Comparison of ENCODE assay signal across 2 cellular contexts in the genomic region with DNA sequence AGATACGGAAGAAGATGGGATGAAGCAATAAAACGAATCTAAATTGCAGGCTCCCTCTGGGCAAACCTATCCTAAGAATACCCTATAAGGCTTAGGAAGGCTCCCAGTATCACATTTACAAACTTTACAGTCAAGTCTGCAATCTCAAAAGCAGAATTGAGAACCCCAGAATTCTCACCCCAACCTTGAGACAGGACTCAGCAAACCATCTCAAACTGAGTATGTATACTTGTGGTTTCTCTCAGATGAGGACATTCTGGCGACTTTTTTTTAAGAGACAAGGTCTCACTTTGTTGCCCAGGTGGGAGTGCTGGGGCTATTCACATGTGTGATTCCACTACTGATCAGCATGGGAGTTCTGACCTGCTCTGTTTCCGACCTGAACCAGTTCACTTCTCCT.
TF ChIP-seq lines count a peak whose summit lies in the region.

No MANE protein-coding gene starts in this region.

TF ChIP-seq in A549, 52 proteins besides CTCF, POLR2A, EP300 and RAD21 (continued from another document):
- TF ChIP-seq, protein P1, sequence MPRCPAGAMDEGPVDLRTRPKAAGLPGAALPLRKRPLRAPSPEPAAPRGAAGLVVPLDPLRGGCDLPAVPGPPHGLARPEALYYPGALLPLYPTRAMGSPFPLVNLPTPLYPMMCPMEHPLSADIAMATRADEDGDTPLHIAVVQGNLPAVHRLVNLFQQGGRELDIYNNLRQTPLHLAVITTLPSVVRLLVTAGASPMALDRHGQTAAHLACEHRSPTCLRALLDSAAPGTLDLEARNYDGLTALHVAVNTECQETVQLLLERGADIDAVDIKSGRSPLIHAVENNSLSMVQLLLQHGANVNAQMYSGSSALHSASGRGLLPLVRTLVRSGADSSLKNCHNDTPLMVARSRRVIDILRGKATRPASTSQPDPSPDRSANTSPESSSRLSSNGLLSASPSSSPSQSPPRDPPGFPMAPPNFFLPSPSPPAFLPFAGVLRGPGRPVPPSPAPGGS (IDR thresholded peaks at IDR 0.05): no peak
- TF ChIP-seq, protein P2, sequence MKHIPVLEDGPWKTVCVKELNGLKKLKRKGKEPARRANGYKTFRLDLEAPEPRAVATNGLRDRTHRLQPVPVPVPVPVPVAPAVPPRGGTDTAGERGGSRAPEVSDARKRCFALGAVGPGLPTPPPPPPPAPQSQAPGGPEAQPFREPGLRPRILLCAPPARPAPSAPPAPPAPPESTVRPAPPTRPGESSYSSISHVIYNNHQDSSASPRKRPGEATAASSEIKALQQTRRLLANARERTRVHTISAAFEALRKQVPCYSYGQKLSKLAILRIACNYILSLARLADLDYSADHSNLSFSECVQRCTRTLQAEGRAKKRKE (CRISPR knock-in tag; IDR thresholded peaks at IDR 0.05; ENCODE audit: low read depth): no peak
- TF ChIP-seq CBX2 (IDR thresholded peaks at IDR 0.05; ENCODE audit: borderline replicate concordance, low read depth): no peak
- no peak for TF ChIP-seq GATA3 (IDR thresholded peaks at IDR 0.05; ENCODE audit: borderline replicate concordance)
- no peak for TF ChIP-seq HEYL (CRISPR knock-in tag; IDR thresholded peaks at IDR 0.05)
- no peak for TF ChIP-seq JUNB (IDR thresholded peaks at IDR 0.05)
- TF ChIP-seq TP53 (CRISPR knock-in tag; IDR thresholded peaks at IDR 0.05): no peak
- TF ChIP-seq CHD2 (IDR thresholded peaks at IDR 0.05; ENCODE audit: low read length, partially characterized antibody): no peak
- no peak for TF ChIP-seq CBX8 (IDR thresholded peaks at IDR 0.05)
- no peak for TF ChIP-seq HOXB5 (CRISPR knock-in tag; IDR thresholded peaks at IDR 0.05)
- no peak for TF ChIP-seq ZFP36 (IDR thresholded peaks at IDR 0.05; ENCODE audit: borderline replicate concordance, partially characterized antibody)
- TF ChIP-seq ZSCAN20 (CRISPR knock-in tag; IDR thresholded peaks at IDR 0.05): no peak
- TF ChIP-seq, protein P3, sequence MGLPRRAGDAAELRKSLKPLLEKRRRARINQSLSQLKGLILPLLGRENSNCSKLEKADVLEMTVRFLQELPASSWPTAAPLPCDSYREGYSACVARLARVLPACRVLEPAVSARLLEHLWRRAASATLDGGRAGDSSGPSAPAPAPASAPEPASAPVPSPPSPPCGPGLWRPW (IDR thresholded peaks at IDR 0.05): no peak
- no peak for TF ChIP-seq KDM5A (IDR thresholded peaks at IDR 0.05)
- TF ChIP-seq JUN (IDR thresholded peaks at IDR 0.05): no peak
- TF ChIP-seq CEBPB (IDR thresholded peaks at IDR 0.05): no peak

TF ChIP-seq in GM23338, 12 proteins besides CTCF, POLR2A, EP300 and RAD21 (continued from another document):
- TF ChIP-seq, protein P4, sequence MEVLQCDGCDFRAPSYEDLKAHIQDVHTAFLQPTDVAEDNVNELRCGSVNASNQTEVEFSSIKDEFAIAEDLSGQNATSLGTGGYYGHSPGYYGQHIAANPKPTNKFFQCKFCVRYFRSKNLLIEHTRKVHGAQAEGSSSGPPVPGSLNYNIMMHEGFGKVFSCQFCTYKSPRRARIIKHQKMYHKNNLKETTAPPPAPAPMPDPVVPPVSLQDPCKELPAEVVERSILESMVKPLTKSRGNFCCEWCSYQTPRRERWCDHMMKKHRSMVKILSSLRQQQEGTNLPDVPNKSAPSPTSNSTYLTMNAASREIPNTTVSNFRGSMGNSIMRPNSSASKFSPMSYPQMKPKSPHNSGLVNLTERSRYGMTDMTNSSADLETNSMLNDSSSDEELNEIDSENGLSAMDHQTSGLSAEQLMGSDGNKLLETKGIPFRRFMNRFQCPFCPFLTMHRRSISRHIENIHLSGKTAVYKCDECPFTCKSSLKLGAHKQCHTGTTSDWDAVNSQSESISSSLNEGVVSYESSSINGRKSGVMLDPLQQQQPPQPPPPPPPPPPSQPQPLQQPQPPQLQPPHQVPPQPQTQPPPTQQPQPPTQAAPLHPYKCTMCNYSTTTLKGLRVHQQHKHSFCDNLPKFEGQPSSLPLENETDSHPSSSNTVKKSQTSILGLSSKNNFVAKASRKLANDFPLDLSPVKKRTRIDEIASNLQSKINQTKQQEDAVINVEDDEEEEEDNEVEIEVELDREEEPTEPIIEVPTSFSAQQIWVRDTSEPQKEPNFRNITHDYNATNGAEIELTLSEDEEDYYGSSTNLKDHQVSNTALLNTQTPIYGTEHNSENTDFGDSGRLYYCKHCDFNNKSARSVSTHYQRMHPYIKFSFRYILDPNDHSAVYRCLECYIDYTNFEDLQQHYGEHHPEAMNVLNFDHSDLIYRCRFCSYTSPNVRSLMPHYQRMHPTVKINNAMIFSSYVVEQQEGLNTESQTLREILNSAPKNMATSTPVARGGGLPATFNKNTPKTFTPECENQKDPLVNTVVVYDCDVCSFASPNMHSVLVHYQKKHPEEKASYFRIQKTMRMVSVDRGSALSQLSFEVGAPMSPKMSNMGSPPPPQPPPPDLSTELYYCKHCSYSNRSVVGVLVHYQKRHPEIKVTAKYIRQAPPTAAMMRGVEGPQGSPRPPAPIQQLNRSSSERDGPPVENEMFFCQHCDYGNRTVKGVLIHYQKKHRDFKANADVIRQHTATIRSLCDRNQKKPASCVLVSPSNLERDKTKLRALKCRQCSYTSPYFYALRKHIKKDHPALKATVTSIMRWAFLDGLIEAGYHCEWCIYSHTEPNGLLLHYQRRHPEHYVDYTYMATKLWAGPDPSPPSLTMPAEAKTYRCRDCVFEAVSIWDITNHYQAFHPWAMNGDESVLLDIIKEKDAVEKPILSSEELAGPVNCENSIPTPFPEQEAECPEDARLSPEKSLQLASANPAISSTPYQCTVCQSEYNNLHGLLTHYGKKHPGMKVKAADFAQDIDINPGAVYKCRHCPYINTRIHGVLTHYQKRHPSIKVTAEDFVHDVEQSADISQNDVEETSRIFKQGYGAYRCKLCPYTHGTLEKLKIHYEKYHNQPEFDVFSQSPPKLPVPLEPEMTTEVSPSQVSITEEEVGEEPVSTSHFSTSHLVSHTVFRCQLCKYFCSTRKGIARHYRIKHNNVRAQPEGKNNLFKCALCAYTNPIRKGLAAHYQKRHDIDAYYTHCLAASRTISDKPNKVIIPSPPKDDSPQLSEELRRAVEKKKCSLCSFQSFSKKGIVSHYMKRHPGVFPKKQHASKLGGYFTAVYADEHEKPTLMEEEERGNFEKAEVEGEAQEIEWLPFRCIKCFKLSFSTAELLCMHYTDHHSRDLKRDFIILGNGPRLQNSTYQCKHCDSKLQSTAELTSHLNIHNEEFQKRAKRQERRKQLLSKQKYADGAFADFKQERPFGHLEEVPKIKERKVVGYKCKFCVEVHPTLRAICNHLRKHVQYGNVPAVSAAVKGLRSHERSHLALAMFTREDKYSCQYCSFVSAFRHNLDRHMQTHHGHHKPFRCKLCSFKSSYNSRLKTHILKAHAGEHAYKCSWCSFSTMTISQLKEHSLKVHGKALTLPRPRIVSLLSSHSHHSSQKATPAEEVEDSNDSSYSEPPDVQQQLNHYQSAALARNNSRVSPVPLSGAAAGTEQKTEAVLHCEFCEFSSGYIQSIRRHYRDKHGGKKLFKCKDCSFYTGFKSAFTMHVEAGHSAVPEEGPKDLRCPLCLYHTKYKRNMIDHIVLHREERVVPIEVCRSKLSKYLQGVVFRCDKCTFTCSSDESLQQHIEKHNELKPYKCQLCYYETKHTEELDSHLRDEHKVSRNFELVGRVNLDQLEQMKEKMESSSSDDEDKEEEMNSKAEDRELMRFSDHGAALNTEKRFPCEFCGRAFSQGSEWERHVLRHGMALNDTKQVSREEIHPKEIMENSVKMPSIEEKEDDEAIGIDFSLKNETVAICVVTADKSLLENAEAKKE (CRISPR knock-in tag; IDR thresholded peaks at IDR 0.05): no peak
- TF ChIP-seq, protein P5, sequence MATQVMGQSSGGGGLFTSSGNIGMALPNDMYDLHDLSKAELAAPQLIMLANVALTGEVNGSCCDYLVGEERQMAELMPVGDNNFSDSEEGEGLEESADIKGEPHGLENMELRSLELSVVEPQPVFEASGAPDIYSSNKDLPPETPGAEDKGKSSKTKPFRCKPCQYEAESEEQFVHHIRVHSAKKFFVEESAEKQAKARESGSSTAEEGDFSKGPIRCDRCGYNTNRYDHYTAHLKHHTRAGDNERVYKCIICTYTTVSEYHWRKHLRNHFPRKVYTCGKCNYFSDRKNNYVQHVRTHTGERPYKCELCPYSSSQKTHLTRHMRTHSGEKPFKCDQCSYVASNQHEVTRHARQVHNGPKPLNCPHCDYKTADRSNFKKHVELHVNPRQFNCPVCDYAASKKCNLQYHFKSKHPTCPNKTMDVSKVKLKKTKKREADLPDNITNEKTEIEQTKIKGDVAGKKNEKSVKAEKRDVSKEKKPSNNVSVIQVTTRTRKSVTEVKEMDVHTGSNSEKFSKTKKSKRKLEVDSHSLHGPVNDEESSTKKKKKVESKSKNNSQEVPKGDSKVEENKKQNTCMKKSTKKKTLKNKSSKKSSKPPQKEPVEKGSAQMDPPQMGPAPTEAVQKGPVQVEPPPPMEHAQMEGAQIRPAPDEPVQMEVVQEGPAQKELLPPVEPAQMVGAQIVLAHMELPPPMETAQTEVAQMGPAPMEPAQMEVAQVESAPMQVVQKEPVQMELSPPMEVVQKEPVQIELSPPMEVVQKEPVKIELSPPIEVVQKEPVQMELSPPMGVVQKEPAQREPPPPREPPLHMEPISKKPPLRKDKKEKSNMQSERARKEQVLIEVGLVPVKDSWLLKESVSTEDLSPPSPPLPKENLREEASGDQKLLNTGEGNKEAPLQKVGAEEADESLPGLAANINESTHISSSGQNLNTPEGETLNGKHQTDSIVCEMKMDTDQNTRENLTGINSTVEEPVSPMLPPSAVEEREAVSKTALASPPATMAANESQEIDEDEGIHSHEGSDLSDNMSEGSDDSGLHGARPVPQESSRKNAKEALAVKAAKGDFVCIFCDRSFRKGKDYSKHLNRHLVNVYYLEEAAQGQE (IDR thresholded peaks at IDR 0.05; ENCODE audit: unreplicated experiment): no peak
- no peak for TF ChIP-seq JUNB (IDR thresholded peaks at IDR 0.05; ENCODE audit: unreplicated experiment)
